Comparison of ENCODE assay signal across 8 cellular contexts in genomic region chr5:60844429-60844890, GRCh38. TPM values are rescaled to one million over a fixed set of nuclear protein-coding genes. Genes with fewer than 3 reads are reported as not detected.
DNase-seq lines count a peak whose midpoint lies in the region; ATAC-seq, FAIRE-seq and TF ChIP-seq lines count a peak whose summit lies in the region.

No MANE protein-coding gene starts in this region.

- H3K4me3 ChIP-seq in HAP-1 = peak overlapping the region; percentile 78
- H3K4me3 ChIP-seq in right lobe of liver = peak overlapping the region; percentile 57 to 71 (median 66)
- H3K4me3 ChIP-seq in tibial nerve = peak overlapping the region; percentile 22 to 68 (median 54)

- H3K9me3 ChIP-seq in HAP-1 (no peaks in the 10 kb centered on the region), right lobe of liver (no peaks in the 10 kb centered on the region), tibial nerve (no peaks in the 10 kb centered on the region)

- in situ Hi-C loops in HAP-1 (cut with MboI; ENCODE audit: low sequenced_read_pairs) = no loop called here

- no peak for TF ChIP-seq EP300 in tibial nerve (IDR thresholded peaks at IDR 0.05)

- TF ChIP-seq CTCF in right lobe of liver (IDR thresholded peaks at IDR 0.05) (no peak), tibial nerve (IDR thresholded peaks at IDR 0.05) (no peak)

- TF ChIP-seq POLR2A in right lobe of liver (IDR thresholded peaks at IDR 0.05) (no peak), tibial nerve (IDR thresholded peaks at IDR 0.05) (no peak)

- peak; percentile 16 for DNase-seq in AG08395 (ENCODE audit: low spot score)
- peak in 1 of 2 experiments; percentile 16 for DNase-seq in HAP-1 (ENCODE audit: low spot score in 2 of 2)
- DNase-seq in right lobe of liver = no peak
- no peak for DNase-seq in tibial nerve (ENCODE audit: low spot score in 2 of 2)
- no peak for DNase-seq in urothelium cell line (ENCODE audit: low spot score)

- intact Hi-C loops in right lobe of liver (cut with DNase I) = no loop called here

- no peaks in the 10 kb centered on the region for H3K27me3 ChIP-seq in HAP-1 (ENCODE audit: low read depth)
- H3K27me3 ChIP-seq in right lobe of liver = no peaks in the 10 kb centered on the region
- peaks cover 0 to 39% of the 10 kb centered on the region in 2 donors for H3K27me3 ChIP-seq in tibial nerve

- H3K27ac ChIP-seq in angular gyrus (ENCODE audit: low read depth, low read length) (peak overlapping the region; percentile 44), right lobe of liver (no peak overlapping the region), tibial nerve (peak overlapping the region in 2 of 4 donors; percentile 78 to 86)

- WGBS in right lobe of liver (ENCODE audit: insufficient coverage, low coverage, low lambda C conversion rate, missing lambda C conversion rate) = 7% methylated on average over 6 of the region's 20 CpGs
- WGBS in tibial nerve, 2 donors = 2 to 3% methylated on average over 16 to 20 of the region's 20 CpGs

- no peak for ATAC-seq in right lobe of liver
- no peak for ATAC-seq in GM21786 (IDR thresholded peaks at IDR 0.05; ENCODE audit: unreplicated experiment)
- no peak for ATAC-seq in GM18867 (IDR thresholded peaks at IDR 0.05; ENCODE audit: unreplicated experiment)

- H3K36me3 ChIP-seq in HAP-1 (replicated peaks) (no peaks in the 10 kb centered on the region), right lobe of liver (no peaks in the 10 kb centered on the region), tibial nerve (no peaks in the 10 kb centered on the region)

- FAIRE-seq in urothelium cell line (lab: Jason Lieb, UNC) = no peak

- H3K4me1 ChIP-seq in HAP-1 = no peaks in the 10 kb centered on the region
- peaks cover 0 to 8% (median 0%) of the 10 kb centered on the region in 4 donors for H3K4me1 ChIP-seq in right lobe of liver
- peaks cover 0 to 21% (median 4%) of the 10 kb centered on the region in 4 donors for H3K4me1 ChIP-seq in tibial nerve

RNA-seq across cellular contexts. Expression of gene ELOVL7, which starts 0.4 kb away (rescaled TPM):
- total RNA-seq in right lobe of liver = 1 to 10 TPM in 1 of 6 experiments, under 1 TPM in 5; 0.19 to 1.2 (median 0.63) TPM
- total RNA-seq in tibial nerve = 10 to 100 TPM in 3 of 4 donors, 1 to 10 TPM in 1; 9.0 to 28.0 (median 15.8) TPM

Comparison
In these comparisons a context has a peak if more than half of its experiments do, and no peak if none do; other contexts are left out.
1. RNA of gene ELOVL7, which starts 0.4 kb away (total RNA-seq): 9.0 to 28.0 TPM in tibial nerve; 0.19 to 1.2 TPM in right lobe of liver; every median in the first group is over 4 times any median in the second.
2. Peak in every context shown above with its lines, with median percentiles within 50 percentile points of each other: H3K4me3 ChIP-seq.